8 cellular contexts compared by ENCODE assay signal in the genomic region with DNA sequence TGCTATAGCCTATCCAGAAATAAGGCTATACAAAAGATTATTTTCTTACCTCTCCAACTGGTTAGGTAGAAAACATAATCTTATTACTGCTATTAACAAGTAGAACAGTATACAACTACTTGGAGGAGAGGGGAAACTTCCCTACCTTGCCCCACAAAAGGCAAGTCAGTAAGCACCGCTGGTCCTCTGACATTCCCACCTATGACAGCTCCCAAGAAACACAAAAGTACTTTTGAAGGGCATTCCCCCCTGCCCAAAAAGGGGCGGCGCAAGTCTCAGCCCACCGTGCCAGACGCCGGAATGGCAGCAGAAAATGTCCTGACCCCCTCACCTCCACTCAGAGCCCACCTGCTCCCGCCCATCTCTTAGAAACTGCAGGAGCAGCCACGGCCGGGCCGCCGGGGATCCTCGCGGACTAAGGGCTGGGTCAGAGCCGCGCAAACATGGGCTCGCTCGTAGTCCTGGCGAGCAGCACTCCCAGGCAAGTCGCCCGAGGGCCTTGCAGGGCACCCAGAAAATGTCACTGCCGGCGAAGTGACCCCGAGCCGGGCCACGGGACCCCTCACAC. TPM values are rescaled to one million over a fixed set of nuclear protein-coding genes. Genes with fewer than 3 reads are reported as not detected.
DNase-seq lines count a peak whose midpoint lies in the region; ATAC-seq and TF ChIP-seq lines count a peak whose summit lies in the region.

No MANE protein-coding gene starts in this region.

- WGBS in SK-N-SH (ENCODE audit: low lambda C conversion rate): 0% methylated on average over 10 of the region's 25 CpGs

- peaks cover 52% of the 10 kb centered on the region for H3K79me2 ChIP-seq in SK-N-SH (ENCODE audit: insufficient read depth)

- peak overlapping the region; percentile 27 to 58; a peak in 2 of 4 replicates for H3K27ac ChIP-seq in SK-N-SH (ENCODE audit: low read depth in 2 of 2, low read length in 1 of 2)

- H3K4me2 ChIP-seq in SK-N-SH: peak overlapping the region; percentile 84

- no peak for TF ChIP-seq EP300 in SK-N-SH (IDR thresholded peaks at IDR 0.05; ENCODE audit: borderline replicate concordance in 1 of 2, low read depth in 1 of 2, low read length in 1 of 2)

- intact Hi-C loops in natural killer cell (cut with micrococcal nuclease): loop anchor here (2.0 kb wide), 1 partner anchor 38 kb away; no protein-coding TSS in a partner anchor

- TF ChIP-seq CTCF in SK-N-SH (IDR thresholded peaks at IDR 0.05): no peak
- no peak for TF ChIP-seq CTCF in natural killer cell (IDR thresholded peaks at IDR 0.05)

- H3K36me3 Mint-ChIP-seq in natural killer cell: no peaks in the 10 kb centered on the region

- H3K4me3 ChIP-seq in SK-N-SH (ENCODE audit: low read depth in 2 of 2, low read length in 1 of 2): peak overlapping the region; percentile 94 to 98

- H3K9ac ChIP-seq in SK-N-SH: peak overlapping the region; percentile 87

- no peaks in the 10 kb centered on the region for H3K9me3 ChIP-seq in SK-N-SH

- no peaks in the 10 kb centered on the region for H3K27me3 Mint-ChIP-seq in natural killer cell (ENCODE audit: low read depth in 2 of 2)

- peaks cover 15 to 23% of the 10 kb centered on the region in 2 experiments for H3K36me3 ChIP-seq in SK-N-SH (replicated peaks in 1 of 2; ENCODE audit: control insufficient read depth in 1 of 2, insufficient read depth in 2 of 2, low read length in 1 of 2)

- POLR2A ChIA-PET in SK-N-SH (lab: Yijun Ruan, JAX): interaction anchor here (1.0 kb wide), 1 partner anchor 36 kb away, joined by 4 read pairs; the partner anchor contains the start of gene NUDT15

- peaks cover 4 to 8% of the 10 kb centered on the region in 2 experiments for H3K4me1 ChIP-seq in SK-N-SH (ENCODE audit: control insufficient read depth in 1 of 2, insufficient read depth in 2 of 2, low read depth in 1 of 2, low read length in 1 of 2)

- peaks cover 37 to 39% of the 10 kb centered on the region in 2 donors for H3K4me1 Mint-ChIP-seq in natural killer cell

- peak overlapping the region; percentile 83 for H2AFZ ChIP-seq in SK-N-SH (ENCODE audit: low read depth)

- DNase-seq in AG08395 (ENCODE audit: low spot score): peak; percentile 28
- DNase-seq in SK-N-SH: no peak
- no peak for DNase-seq in natural killer cell
- DNase-seq in SK-N-DZ (ENCODE audit: low spot score): no peak
- DNase-seq in HT-29 (ENCODE audit: low spot score): no peak

- H3K4me3 Mint-ChIP-seq in natural killer cell: peak overlapping the region; percentile 93

- ATAC-seq in GM18517 (IDR thresholded peaks at IDR 0.05; ENCODE audit: unreplicated experiment) (peak; percentile 47), HG02981 (IDR thresholded peaks at IDR 0.05; ENCODE audit: unreplicated experiment) (peak; percentile 34), esophagus mucosa (peak; percentile 49), natural killer cell (peak; percentile 40 to 58 (median 41))

- no peaks in the 10 kb centered on the region for H3F3A ChIP-seq in SK-N-SH (replicated peaks; ENCODE audit: insufficient read depth)

- no peaks in the 10 kb centered on the region for H3K27me3 ChIP-seq in SK-N-SH (ENCODE audit: insufficient read depth)

- no peaks in the 10 kb centered on the region for H4K20me1 ChIP-seq in SK-N-SH (ENCODE audit: insufficient read depth)

- peak overlapping the region; percentile 72 to 89 for H3K27ac Mint-ChIP-seq in natural killer cell

- no peaks in the 10 kb centered on the region for H3K9me2 ChIP-seq in SK-N-SH

- no peak for TF ChIP-seq RAD21 in SK-N-SH (IDR thresholded peaks at IDR 0.05; ENCODE audit: low read length)

- CTCF ChIA-PET in SK-N-SH (lab: Yijun Ruan, JAX): interaction anchor here (1.7 kb wide), 1 partner anchor 37 kb away, joined by 7 read pairs; the partner anchor contains the start of gene NUDT15

- H3K9me3 Mint-ChIP-seq in natural killer cell: no peaks in the 10 kb centered on the region

TF ChIP-seq in SK-N-SH, 30 proteins besides CTCF, POLR2A, EP300 and RAD21:
- no peak for TF ChIP-seq ZBTB33 (IDR thresholded peaks at IDR 0.05; ENCODE audit: borderline replicate concordance, low read depth)
- TF ChIP-seq TAF1 (IDR thresholded peaks at IDR 0.05; ENCODE audit: borderline replicate concordance, low read depth, low read length): no peak
- TF ChIP-seq ELF1 (IDR thresholded peaks at IDR 0.05): no peak
- no peak for TF ChIP-seq PBX3 (IDR thresholded peaks at IDR 0.05)
- TF ChIP-seq GABPA (IDR thresholded peaks at IDR 0.05; ENCODE audit: low read depth): no peak
- TF ChIP-seq, protein P1, sequence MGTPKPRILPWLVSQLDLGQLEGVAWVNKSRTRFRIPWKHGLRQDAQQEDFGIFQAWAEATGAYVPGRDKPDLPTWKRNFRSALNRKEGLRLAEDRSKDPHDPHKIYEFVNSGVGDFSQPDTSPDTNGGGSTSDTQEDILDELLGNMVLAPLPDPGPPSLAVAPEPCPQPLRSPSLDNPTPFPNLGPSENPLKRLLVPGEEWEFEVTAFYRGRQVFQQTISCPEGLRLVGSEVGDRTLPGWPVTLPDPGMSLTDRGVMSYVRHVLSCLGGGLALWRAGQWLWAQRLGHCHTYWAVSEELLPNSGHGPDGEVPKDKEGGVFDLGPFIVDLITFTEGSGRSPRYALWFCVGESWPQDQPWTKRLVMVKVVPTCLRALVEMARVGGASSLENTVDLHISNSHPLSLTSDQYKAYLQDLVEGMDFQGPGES (IDR thresholded peaks at IDR 0.05; ENCODE audit: low read depth, low read length): no peak
- no peak for TF ChIP-seq FOSL2 (IDR thresholded peaks at IDR 0.05; ENCODE audit: borderline replicate concordance, low read depth)
- no peak for TF ChIP-seq JUND (IDR thresholded peaks at IDR 0.05)
- no peak for TF ChIP-seq POLR2AphosphoS5 (IDR thresholded peaks at IDR 0.05; ENCODE audit: low read depth, low read length)
- TF ChIP-seq SMC3 (IDR thresholded peaks at IDR 0.05; ENCODE audit: low read depth, low read length): no peak
- TF ChIP-seq TEAD4 (IDR thresholded peaks at IDR 0.05; ENCODE audit: borderline replicate concordance, insufficient read depth): no peak
- TF ChIP-seq YY1 (IDR thresholded peaks at IDR 0.05; ENCODE audit: low read depth): no peak
- no peak for TF ChIP-seq GATA2 (CRISPR knock-in tag; IDR thresholded peaks at IDR 0.05)
- no peak for TF ChIP-seq RCOR1 (IDR thresholded peaks at IDR 0.05; ENCODE audit: low read length)
- no peak for TF ChIP-seq RXRA (IDR thresholded peaks at IDR 0.05; ENCODE audit: borderline replicate concordance, low read depth)
- no peak for TF ChIP-seq FOXJ3 (CRISPR knock-in tag; IDR thresholded peaks at IDR 0.05)

RNA-seq across cellular contexts. Expression of gene SUCLA2, which starts 0.4 kb away (rescaled TPM):
- polyA plus RNA-seq in SK-N-SH (2012; rRNA removed): 24.8 and 29.7 TPM in 2 replicates
- polyA plus RNA-seq in SK-N-SH (2012; cell fraction: cytosol; rRNA removed): 37.5 and 48.0 TPM in 2 replicates
- polyA plus RNA-seq in SK-N-SH (2012; cell fraction: nucleus; rRNA removed): 11.6 and 17.8 TPM in 2 replicates
- total RNA-seq in esophagus mucosa (31.8 TPM), natural killer cell (10 to 100 TPM; 28.4 to 34.3 (median 31.0) TPM)
- 63.4 and 73.2 TPM in 2 replicates for polyA plus RNA-seq in SK-N-DZ (2014; cell fraction: cytosol; rRNA removed)
- 31.7 and 33.6 TPM in 2 replicates for polyA plus RNA-seq in SK-N-DZ (2014; cell fraction: nucleus; rRNA removed)
- 33.1 and 35.5 TPM in 2 replicates for total RNA-seq in HT-29 (2014; rRNA removed; shearing (Covaris generic))

RNA-seq across cellular contexts. Expression of gene NUDT15, which starts 36.9 kb away (rescaled TPM):
- polyA plus RNA-seq in SK-N-SH (2012; rRNA removed): 11.9 and 13.8 TPM in 2 replicates
- polyA plus RNA-seq in SK-N-SH (2012; cell fraction: cytosol; rRNA removed): 19.6 and 22.4 TPM in 2 replicates
- 2.4 and 4.0 TPM in 2 replicates for polyA plus RNA-seq in SK-N-SH (2012; cell fraction: nucleus; rRNA removed)
- 20.5 TPM for total RNA-seq in esophagus mucosa
- total RNA-seq in natural killer cell: 1 to 10 TPM; 6.4 to 7.5 (median 6.5) TPM
- polyA plus RNA-seq in SK-N-DZ (2014; cell fraction: cytosol; rRNA removed): 65.3 and 69.4 TPM in 2 replicates
- polyA plus RNA-seq in SK-N-DZ (2014; cell fraction: nucleus; rRNA removed): 15.6 and 17.0 TPM in 2 replicates
- total RNA-seq in HT-29 (2014; rRNA removed; shearing (Covaris generic)): 24.7 and 28.0 TPM in 2 replicates
